ENCODE assay signal across 1 cellular context in the genomic region with DNA sequence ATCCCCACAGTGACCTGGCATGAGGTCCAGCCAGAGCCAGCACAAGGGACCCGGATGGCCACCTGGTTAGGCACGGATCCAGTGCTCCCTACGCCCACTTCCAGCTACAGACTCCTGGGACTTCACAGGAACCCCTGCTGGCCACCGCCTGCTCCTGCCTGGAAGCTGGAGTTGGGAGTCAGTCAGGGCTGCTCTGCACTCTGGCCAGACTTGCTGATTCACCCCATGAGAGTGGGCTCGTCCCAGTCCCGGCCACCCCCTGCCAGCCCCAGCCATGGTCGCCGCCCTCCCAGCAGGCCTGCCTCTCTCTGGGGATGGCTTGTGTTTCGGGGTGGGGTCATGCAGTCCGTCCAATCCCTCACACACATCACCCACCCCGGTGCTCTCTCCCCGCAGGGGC.
TF ChIP-seq lines count a peak whose summit lies in the region.

No MANE protein-coding gene starts in this region.

TF ChIP-seq in GM23338, 12 proteins besides CTCF, POLR2A, EP300 and RAD21:
- TF ChIP-seq ZNF462 (CRISPR knock-in tag; IDR thresholded peaks at IDR 0.05), result no peak
- TF ChIP-seq NANOG (IDR thresholded peaks at IDR 0.05; ENCODE audit: borderline replicate concordance), result no peak
- no peak for TF ChIP-seq POLR2AphosphoS5 (IDR thresholded peaks at IDR 0.05; ENCODE audit: low read depth)
- TF ChIP-seq ZNF114 (CRISPR knock-in tag; IDR thresholded peaks at IDR 0.05), result no peak
- TF ChIP-seq STAT1 (IDR thresholded peaks at IDR 0.05; ENCODE audit: unreplicated experiment), result no peak
- TF ChIP-seq EZH2 (IDR thresholded peaks at IDR 0.05; ENCODE audit: low read depth, unreplicated experiment), result no peak
- no peak for TF ChIP-seq ZNF331 (CRISPR knock-in tag; IDR thresholded peaks at IDR 0.05; ENCODE audit: low read depth)
